ENCODE assay signal across 9 cellular contexts in the genomic region with DNA sequence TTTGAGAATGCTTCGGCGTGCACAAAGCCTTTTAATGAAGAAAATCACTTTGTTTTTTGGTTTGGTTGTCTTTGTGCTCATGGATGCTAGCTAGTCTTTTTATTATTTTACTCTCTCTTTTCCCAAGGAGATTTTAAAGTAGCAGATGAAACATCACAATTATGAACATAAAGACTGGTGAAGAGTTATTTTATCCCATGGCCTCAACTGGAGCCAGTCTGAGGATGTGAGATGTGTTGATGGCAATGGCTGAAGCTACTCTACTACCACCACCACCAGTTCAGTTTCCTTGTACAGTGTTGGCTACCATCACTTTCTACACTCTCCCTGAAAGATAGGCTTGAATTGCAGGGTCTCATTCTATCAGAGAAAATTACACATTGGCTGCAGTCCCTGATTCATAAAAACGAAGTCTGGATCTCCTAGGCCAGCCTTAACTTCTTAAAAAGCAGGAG. TPM values are rescaled to one million over a fixed set of nuclear protein-coding genes. Genes with fewer than 3 reads are reported as not detected.
DNase-seq lines count a peak whose midpoint lies in the region; ATAC-seq and TF ChIP-seq lines count a peak whose summit lies in the region.
"Had no signal": no experiment of that assay in that cellular context is flagged by ENCODE, and none has a peak within 500 bp of the region (broad histone marks: within the 10 kb centered on the region; RNA-seq: fewer than 3 reads in every experiment).

No MANE protein-coding gene starts in this region.

- peaks cover 35% of the 10 kb centered on the region for H3K4me1 Mint-ChIP-seq in activated CD4-positive, alpha-beta memory T cell treated with anti-CD3 and anti-CD28 coated beads for 36 hours (ENCODE audit: low read depth)
- peaks cover 26% of the 10 kb centered on the region for H3K4me1 Mint-ChIP-seq in stimulated activated naive CD8-positive, alpha-beta T cell treated with anti-CD3 and anti-CD28 coated beads, Interleukin-15, amount 100 ng/mL, for 72 hours

- POLR2A ChIA-PET in activated CD4-positive, alpha-beta memory T cell treated with anti-CD3 and anti-CD28 coated beads for 36 hours (lab: Charles Lee) = interaction anchor here (0.5 kb wide), 1 partner anchor 35 kb away, joined by 3 read pairs; no protein-coding TSS in a partner anchor

- H3K27me3 Mint-ChIP-seq in activated CD4-positive, alpha-beta memory T cell treated with anti-CD3 and anti-CD28 coated beads for 36 hours = no peaks in the 10 kb centered on the region
- H3K27me3 Mint-ChIP-seq in stimulated activated naive CD8-positive, alpha-beta T cell treated with anti-CD3 and anti-CD28 coated beads, Interleukin-15, amount 100 ng/mL, for 72 hours = no peaks in the 10 kb centered on the region

- 31% methylated on average over 3 of the region's 3 CpGs for WGBS in hepatocyte (ENCODE audit: low lambda C conversion rate, missing lambda C conversion rate)

- H3K27me3 ChIP-seq in hepatocyte = no peaks in the 10 kb centered on the region

- H3K36me3 ChIP-seq in hepatocyte (replicated peaks; ENCODE audit: insufficient read depth, low read depth) = no peaks in the 10 kb centered on the region

- intact Hi-C loops in activated CD4-positive, alpha-beta memory T cell treated with anti-CD3 and anti-CD28 coated beads for 36 hours (cut with micrococcal nuclease) = loop anchor here (1.0 to 10.0 kb wide), 6 partner anchors 15 to 649 kb away; a partner anchor contains a TSS
- intact Hi-C loops in posterior vena cava (cut with DNase I) = no loop called here

- CTCF ChIA-PET in activated CD4-positive, alpha-beta memory T cell treated with anti-CD3 and anti-CD28 coated beads for 36 hours (lab: Charles Lee) = interaction anchor here (1.2 to 1.8 kb wide), 2 partner anchors 81 to 287 kb away, joined by 3 to 4 read pairs; no protein-coding TSS in a partner anchor

- H3K79me2 ChIP-seq in hepatocyte = peaks cover 39% of the 10 kb centered on the region

- no peaks in the 10 kb centered on the region for H3K9me3 ChIP-seq in hepatocyte (ENCODE audit: low read depth)

- H3K36me3 Mint-ChIP-seq in activated CD4-positive, alpha-beta memory T cell treated with anti-CD3 and anti-CD28 coated beads for 36 hours = peaks cover 17% of the 10 kb centered on the region

- peak overlapping the region; percentile 77 for H3K4me2 ChIP-seq in hepatocyte

- no peaks in the 10 kb centered on the region for H3K9me2 ChIP-seq in hepatocyte (replicated peaks; ENCODE audit: insufficient read depth)

- H3K9me3 Mint-ChIP-seq in activated CD4-positive, alpha-beta memory T cell treated with anti-CD3 and anti-CD28 coated beads for 36 hours = no peaks in the 10 kb centered on the region
- no peaks in the 10 kb centered on the region for H3K9me3 Mint-ChIP-seq in stimulated activated naive CD8-positive, alpha-beta T cell treated with anti-CD3 and anti-CD28 coated beads, Interleukin-15, amount 100 ng/mL, for 72 hours

- H3K27ac ChIP-seq in hepatocyte = peak overlapping the region; percentile 41

- H4K20me1 ChIP-seq in hepatocyte (ENCODE audit: insufficient read depth, poor library complexity, severe bottlenecking) = peaks cover 28% of the 10 kb centered on the region

- peak overlapping the region; percentile 89 for H3K27ac Mint-ChIP-seq in activated CD4-positive, alpha-beta memory T cell treated with anti-CD3 and anti-CD28 coated beads for 36 hours
- H3K27ac Mint-ChIP-seq in stimulated activated naive CD8-positive, alpha-beta T cell treated with anti-CD3 and anti-CD28 coated beads, Interleukin-15, amount 100 ng/mL, for 72 hours = peak overlapping the region; percentile 12 to 81

- ATAC-seq in stimulated activated naive CD8-positive, alpha-beta T cell treated with anti-CD3 and anti-CD28 coated beads, Interleukin-15, amount 100 ng/mL, for 72 hours = no peak
- ATAC-seq in HG02884 (IDR thresholded peaks at IDR 0.05; ENCODE audit: unreplicated experiment) = no peak

- H3K4me1 ChIP-seq in hepatocyte (ENCODE audit: insufficient read depth) = peaks cover 23% of the 10 kb centered on the region

- TF ChIP-seq CTCF in hepatocyte (IDR thresholded peaks at IDR 0.05; ENCODE audit: poor library complexity) = no peak

- H3K4me3 Mint-ChIP-seq in activated CD4-positive, alpha-beta memory T cell treated with anti-CD3 and anti-CD28 coated beads for 36 hours = peak overlapping the region; percentile 60
- H3K4me3 Mint-ChIP-seq in stimulated activated naive CD8-positive, alpha-beta T cell treated with anti-CD3 and anti-CD28 coated beads, Interleukin-15, amount 100 ng/mL, for 72 hours = peak overlapping the region; percentile 59 to 94

- DNase-seq in NCI-H82 (lab: John Stamatoyannopoulos, UW) (peak; percentile 15), NCI-H82 treated with DMSO at 0.1 percent for 48 hours (lab: John Stamatoyannopoulos, UW; ENCODE audit: unreplicated experiment) (no peak), hepatocyte (ENCODE audit: low spot score) (no peak), posterior vena cava (ENCODE audit: low spot score) (no peak)
- DNase-seq in activated CD4-positive, alpha-beta memory T cell treated with anti-CD3 and anti-CD28 coated beads for 36 hours = no peak
- DNase-seq in stimulated activated naive CD8-positive, alpha-beta T cell treated with anti-CD3 and anti-CD28 coated beads, Interleukin-15, amount 100 ng/mL, for 72 hours = no peak
- DNase-seq in stimulated activated naive CD4-positive, alpha-beta T cell (lab: John Stamatoyannopoulos, UW) = no peak

- H2AFZ ChIP-seq in hepatocyte = peak overlapping the region; percentile 80

- H3K4me3 ChIP-seq in hepatocyte = peak overlapping the region; percentile 9

RNA-seq across cellular contexts. Expression of a gene that starts 0.5 kb away (rescaled TPM):
- total RNA-seq in activated CD4-positive, alpha-beta memory T cell treated with anti-CD3 and anti-CD28 coated beads for 36 hours = 10 to 100 TPM; 55.7 to 59.0 TPM
- 46.8 and 54.0 TPM in 2 replicates for total RNA-seq in hepatocyte
- 21.4 and 23.3 TPM in 2 replicates for polyA plus RNA-seq in hepatocyte
- 10 to 100 TPM; 50.4 to 72.0 TPM for total RNA-seq in posterior vena cava

RNA-seq across cellular contexts. Expression of a gene that starts 33.7 kb away (rescaled TPM):
- total RNA-seq in activated CD4-positive, alpha-beta memory T cell treated with anti-CD3 and anti-CD28 coated beads for 36 hours = under 1 TPM in 1 of 2 experiments, not detected in 1; 0.05 TPM
- total RNA-seq in hepatocyte = not detected in 2 replicates
- not detected in 2 replicates for polyA plus RNA-seq in hepatocyte
- 1 to 10 TPM in 1 of 2 donors, under 1 TPM in 1; 0.23 to 2.5 TPM for total RNA-seq in posterior vena cava
- total RNA-seq: frontal cortex had no signal
